In genomic region chr11:107928767-107929507, GRCh38 we compare ENCODE assay signal across 8 cellular contexts. TPM values are rescaled to one million over a fixed set of nuclear protein-coding genes. Genes with fewer than 3 reads are reported as not detected.
DNase-seq lines count a peak whose midpoint lies in the region; ATAC-seq, FAIRE-seq and TF ChIP-seq lines count a peak whose summit lies in the region.

No MANE protein-coding gene starts in this region.

- DNase-seq in activated CD8-positive, alpha-beta memory T cell treated with anti-CD3 and anti-CD28 coated beads, Interleukin-2, amount 50 U/mL, for 48 hours = peak; percentile 52
- DNase-seq in activated CD8-positive, alpha-beta memory T cell treated with anti-CD3 and anti-CD28 coated beads, Interleukin-2, amount 50 U/mL, for 4 hours = no peak
- DNase-seq in NCI-H524 (lab: John Stamatoyannopoulos, UW) = peak; percentile 44 to 67
- DNase-seq in astrocyte of the hippocampus (ENCODE audit: low read depth, low spot score) = peak; percentile 30
- DNase-seq in kidney = peak; percentile 71
- DNase-seq in stimulated activated naive CD8-positive, alpha-beta T cell treated with anti-CD3 and anti-CD28 coated beads, Interleukin-15, Interleukin-2, amounts not matched to agents 100 U/mL and 50 U/mL, for 24 hours = peak; percentile 6
- DNase-seq in OCI-M1 (lab: John Stamatoyannopoulos, UW) = no peak

- peak overlapping the region; percentile 51 to 55 for H3K4me3 ChIP-seq in kidney (ENCODE audit: low read length in 2 of 2)

- H3K9ac ChIP-seq in kidney (ENCODE audit: low read length in 2 of 2) = no peak overlapping the region

- H3K9me3 ChIP-seq in kidney (ENCODE audit: control insufficient read depth in 1 of 2, low read length in 2 of 2) = no peaks in the 10 kb centered on the region

- no peak for TF ChIP-seq CTCF in kidney (IDR thresholded peaks at IDR 0.05; ENCODE audit: borderline replicate concordance, extremely low read depth, insufficient read depth)

- intact Hi-C loops in kidney (cut with DNase I) = no loop called here

- no peak for FAIRE-seq in kidney (lab: Jason Lieb, UNC)

- no peaks in the 10 kb centered on the region for H3K36me3 ChIP-seq in kidney (ENCODE audit: control insufficient read depth in 1 of 2, insufficient read depth in 2 of 2, low read length in 2 of 2)

- H3K4me1 ChIP-seq in kidney (ENCODE audit: control insufficient read depth in 1 of 2, insufficient read depth in 1 of 2, low read depth in 1 of 2, low read length in 2 of 2) = no peaks in the 10 kb centered on the region

- peak; percentile 10 for ATAC-seq in HG02884 (IDR thresholded peaks at IDR 0.05; ENCODE audit: unreplicated experiment)
- ATAC-seq in stimulated activated naive CD8-positive, alpha-beta T cell treated with anti-CD3 and anti-CD28 coated beads, Interleukin-15, Interleukin-2, amounts not matched to agents 100 U/mL and 50 U/mL, for 24 hours = no peak

- no peak overlapping the region for H3K27ac ChIP-seq in kidney (ENCODE audit: low read depth in 2 of 2, low read length in 2 of 2)

RNA-seq across cellular contexts. Expression of gene RAB39A, which starts 0.7 kb away (rescaled TPM):
- 2.8 TPM for total RNA-seq in kidney
- not detected for polyA plus RNA-seq in kidney (ENCODE audit: insufficient read depth, low read depth, low replicate concordance)

Comparison
In these comparisons a context has a peak if more than half of its experiments do, and no peak if none do; other contexts are left out.
1. DNase-seq: peak in activated CD8-positive, alpha-beta memory T cell treated with anti-CD3 and anti-CD28 coated beads, Interleukin-2, amount 50 U/mL, for 48 hours (single experiment), NCI-H524 (2 of 2), astrocyte of the hippocampus (single experiment), kidney (single experiment) and stimulated activated naive CD8-positive, alpha-beta T cell treated with anti-CD3 and anti-CD28 coated beads, Interleukin-15, Interleukin-2, amounts not matched to agents 100 U/mL and 50 U/mL, for 24 hours (single experiment); none in activated CD8-positive, alpha-beta memory T cell treated with anti-CD3 and anti-CD28 coated beads, Interleukin-2, amount 50 U/mL, for 4 hours (single experiment) and OCI-M1 (single experiment).